22 cellular contexts compared by ENCODE assay signal in genomic region chr14:100711493-100711892, GRCh38. TPM values are rescaled to one million over a fixed set of nuclear protein-coding genes. Genes with fewer than 3 reads are reported as not detected.
A peak's percentile ranks its signal among the peaks of the same experiment; 100 is the strongest.
DNase-seq lines count a peak whose midpoint lies in the region; ATAC-seq and TF ChIP-seq lines count a peak whose summit lies in the region.
"Had no signal": no experiment of that assay in that cellular context is flagged by ENCODE, and none has a peak within 500 bp of the region (broad histone marks: within the 10 kb centered on the region; RNA-seq: fewer than 3 reads in every experiment).

No MANE protein-coding gene starts in this region.

- H4K20me1 ChIP-seq in BLaER1: peaks cover 39% of the 10 kb centered on the region

- H3K4me1 ChIP-seq in BLaER1: peaks cover 87% of the 10 kb centered on the region
- H3K4me1 ChIP-seq in lower lobe of right lung: no peaks in the 10 kb centered on the region

- H3K27ac ChIP-seq in BLaER1 (peak overlapping the region; percentile 56; the same call in 1 of the 2 replicates), WERI-Rb-1 (peak overlapping the region; percentile 24), lower lobe of right lung (peak overlapping the region; percentile 18)
- H3K27ac ChIP-seq: dorsolateral prefrontal cortex, Peyer's patch, upper lobe of right lung had no signal

- ATAC-seq in lower lobe of right lung (no peak), HG03025 (IDR thresholded peaks at IDR 0.05; ENCODE audit: low FRiP score, unreplicated experiment) (no peak)
- ATAC-seq: HCT116; right cardiac atrium; stimulated activated naive CD8-positive, alpha-beta T cell treated with anti-CD3 and anti-CD28 coated beads, Interleukin-15, amount 100 ng/mL, for 72 hours; upper lobe of right lung had no signal

- H3K9me3 ChIP-seq in BLaER1 (peaks cover 7% of the 10 kb centered on the region; the same call in 1 of the 2 replicates), WERI-Rb-1 (ENCODE audit: severe bottlenecking) (no peaks in the 10 kb centered on the region), lower lobe of right lung (no peaks in the 10 kb centered on the region)
- H3K9me3 ChIP-seq: MG63, Peyer's patch, upper lobe of right lung had no signal

- intact Hi-C loops in lower lobe of right lung (cut with DNase I): no loop called here

- H3K36me3 ChIP-seq in BLaER1 (no peaks in the 10 kb centered on the region), WERI-Rb-1 (no peaks in the 10 kb centered on the region), lower lobe of right lung (no peaks in the 10 kb centered on the region)
- H3K36me3 ChIP-seq: MG63, Peyer's patch, upper lobe of right lung had no signal

- DNase-seq in NCI-H2171 treated with DMSO at 0.1 percent for 48 hours (lab: John Stamatoyannopoulos, UW) (peak; percentile 74), WERI-Rb-1 (peak; percentile 53), lower lobe of right lung (no peak), NCI-H1048 (lab: John Stamatoyannopoulos, UW) (no peak), OCI-M2 (lab: John Stamatoyannopoulos, UW; ENCODE audit: unreplicated experiment) (no peak)
- no peak for DNase-seq in activated T-cell treated with anti-CD3 and anti-CD28 coated beads, Interleukin-2, amount 50 U/mL, for 48 hours
- DNase-seq: activated CD4-positive, alpha-beta memory T cell treated with anti-CD3 and anti-CD28 coated beads for 36 hours; activated naive CD8-positive, alpha-beta T cell treated with anti-CD3 and anti-CD28 coated beads for 36 hours; activated T-cell treated with anti-CD3 and anti-CD28 coated beads, Interleukin-2, amount 50 U/mL, for 24 hours; CD4-positive, alpha-beta memory T cell; dorsolateral prefrontal cortex; MG63; NCI-H2029; nephron progenitor cell; Peyer's patch; stimulated activated naive CD8-positive, alpha-beta T cell treated with anti-CD3 and anti-CD28 coated beads, Interleukin-15, amount 100 ng/mL, for 72 hours; upper lobe of right lung had no signal

- peaks cover 44% of the 10 kb centered on the region for H3K27me3 ChIP-seq in BLaER1
- no peaks in the 10 kb centered on the region for H3K27me3 ChIP-seq in WERI-Rb-1 (ENCODE audit: insufficient read depth, low read depth, severe bottlenecking)
- peaks cover 21% of the 10 kb centered on the region for H3K27me3 ChIP-seq in lower lobe of right lung (ENCODE audit: low read depth)
- H3K27me3 ChIP-seq: MG63, Peyer's patch had no signal

- TF ChIP-seq CTCF in WERI-Rb-1 (IDR thresholded peaks at IDR 0.05; ENCODE audit: low read depth, low read length) (no peak), lower lobe of right lung (IDR thresholded peaks at IDR 0.05) (no peak)

- H3K9ac ChIP-seq in BLaER1: peak overlapping the region; percentile 46

- peak overlapping the region; percentile 96 for H3K4me2 ChIP-seq in BLaER1

- peak overlapping the region; percentile 17 for H3K4me3 ChIP-seq in BLaER1
- H3K4me3 ChIP-seq in WERI-Rb-1 (ENCODE audit: low read depth, low read length): no peak overlapping the region
- no peak overlapping the region for H3K4me3 ChIP-seq in lower lobe of right lung
- H3K4me3 ChIP-seq: dorsolateral prefrontal cortex, MG63, Peyer's patch, upper lobe of right lung had no signal

RNA-seq across cellular contexts. Expression of gene DLK1, which starts 15.2 kb away (rescaled TPM):
- not detected for total RNA-seq in lower lobe of right lung
- total RNA-seq: A673; activated CD4-positive, alpha-beta memory T cell treated with anti-CD3 and anti-CD28 coated beads for 36 hours; activated naive CD8-positive, alpha-beta T cell treated with anti-CD3 and anti-CD28 coated beads for 36 hours; CD4-positive, alpha-beta memory T cell; Peyer's patch; right cardiac atrium; upper lobe of right lung had no signal

Comparison
In these comparisons a context has a peak if more than half of its experiments do, and no peak if none do; other contexts are left out.
1. DNase-seq: peak in NCI-H2171 treated with DMSO at 0.1 percent for 48 hours (single experiment) and WERI-Rb-1 (single experiment); none in lower lobe of right lung (single experiment), NCI-H1048 (single experiment), OCI-M2 (single experiment) and activated T-cell treated with anti-CD3 and anti-CD28 coated beads, Interleukin-2, amount 50 U/mL, for 48 hours (0 of 2).
2. Peak in every context shown above with its lines, with median percentiles within 50 percentile points of each other: H3K27ac ChIP-seq.